ENCODE assay signal across 8 cellular contexts in the genomic region with DNA sequence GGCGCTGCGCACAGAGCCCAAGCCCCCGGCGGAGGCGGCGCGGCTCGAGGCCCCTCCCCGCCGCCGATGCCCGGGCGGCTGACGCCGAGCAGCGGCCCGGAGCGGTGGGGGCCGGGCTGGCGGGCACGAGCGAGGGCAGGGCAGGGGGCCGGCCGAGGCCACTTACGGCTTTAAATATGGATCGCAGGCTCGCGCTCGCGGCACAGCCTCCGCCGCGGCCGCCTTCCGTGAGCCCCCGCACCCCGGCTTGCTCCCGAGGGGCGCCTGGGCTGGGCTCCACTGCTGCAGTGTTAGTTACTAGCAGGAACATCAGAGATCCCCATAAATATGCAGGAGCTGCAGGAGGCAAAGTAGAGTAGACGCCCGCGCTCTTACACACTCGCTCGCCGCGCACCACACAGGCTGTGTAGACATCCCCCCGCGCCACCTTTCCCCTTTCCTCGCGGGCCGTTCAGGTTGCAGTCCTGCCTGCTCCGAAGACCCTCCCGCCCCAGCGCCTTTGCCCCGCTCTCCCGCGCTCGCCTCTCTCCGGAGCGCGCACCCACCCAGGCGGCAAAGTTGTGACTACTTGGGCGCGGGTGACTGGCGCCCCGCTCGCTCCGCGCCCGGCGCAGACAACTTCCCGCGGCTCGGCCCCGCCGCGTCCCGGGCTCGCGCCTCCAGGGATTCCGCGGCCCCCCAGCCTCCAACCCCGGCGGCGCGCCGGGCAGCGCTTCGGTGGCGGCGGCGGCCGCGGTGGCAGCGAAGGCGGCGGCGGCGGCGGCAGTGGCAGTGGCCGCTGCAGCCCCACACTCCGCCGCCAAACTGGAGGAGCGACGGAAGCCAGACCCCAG.
DNase-seq lines count a peak whose midpoint lies in the region; ATAC-seq and TF ChIP-seq lines count a peak whose summit lies in the region.

No MANE protein-coding gene starts in this region.

- peak; percentile 46 for ATAC-seq in HG02759 (IDR thresholded peaks at IDR 0.05; ENCODE audit: unreplicated experiment)
- no peak for ATAC-seq in HG03039 (IDR thresholded peaks at IDR 0.05; ENCODE audit: unreplicated experiment)

- peak overlapping the region; percentile 77 for H3K9ac ChIP-seq in SK-N-MC (ENCODE audit: insufficient read length)

- peak overlapping the region; percentile 14 for H3K4me3 ChIP-seq in GM12875 (ENCODE audit: low read depth, low read length)
- H3K4me3 ChIP-seq in SK-N-MC, result peak overlapping the region; percentile 95
- peak overlapping the region; percentile 70 for H3K4me3 ChIP-seq in astrocyte of the spinal cord (ENCODE audit: low read depth, low read length)
- peak overlapping the region; percentile 81; the same call in 1 of the 2 replicates for H3K4me3 ChIP-seq in iPS DF 6.9 (ENCODE audit: low read length)

- TF ChIP-seq CTCF in GM12875 (IDR thresholded peaks at IDR 0.05; ENCODE audit: borderline replicate concordance, insufficient read depth, low read depth, low read length) (no peak), astrocyte of the spinal cord (IDR thresholded peaks at IDR 0.05; ENCODE audit: low read depth, low read length) (no peak)

- no CpG with 5 or more reads among the region's 105 CpGs for WGBS in iPS DF 6.9 (ENCODE audit: insufficient coverage, insufficient read length)

- in situ Hi-C loops in astrocyte of the spinal cord (cut with HindIII; ENCODE audit: low sequenced_read_pairs), result no loop called here

- peaks cover 2% of the 10 kb centered on the region; the same call in 1 of the 2 replicates for H3K4me1 ChIP-seq in iPS DF 6.9 (ENCODE audit: control insufficient read depth, insufficient read depth, low read length)

- H3K36me3 ChIP-seq in SK-N-MC (ENCODE audit: insufficient read depth, low read length) (no peaks in the 10 kb centered on the region), iPS DF 6.9 (ENCODE audit: control insufficient read depth, insufficient read depth, low read length) (no peaks in the 10 kb centered on the region)

- H3K27ac ChIP-seq in SK-N-MC (0 out of 2 replicates have a peak overlapping the region, but pooled peaks have one; percentile 10), iPS DF 6.9 (ENCODE audit: low read length) (no peak overlapping the region)

- DNase-seq in SK-N-MC (ENCODE audit: low read depth, low spot score), result no peak
- peak; percentile 61 for DNase-seq in astrocyte of the spinal cord (ENCODE audit: low read depth, low spot score)
- no peak for DNase-seq in iPS DF 6.9 (ENCODE audit: low read depth, low spot score)
- DNase-seq in retina, result peak; percentile 89
- DNase-seq in OCI-M2 (lab: John Stamatoyannopoulos, UW; ENCODE audit: unreplicated experiment), result no peak

- H3K9me3 ChIP-seq in SK-N-MC (ENCODE audit: low read depth, low read length) (no peaks in the 10 kb centered on the region), iPS DF 6.9 (ENCODE audit: control insufficient read depth, insufficient read depth, low read length) (no peaks in the 10 kb centered on the region)

- H3K27me3 ChIP-seq in iPS DF 6.9 (ENCODE audit: control insufficient read depth, insufficient read depth, low read length), result peaks cover 8% of the 10 kb centered on the region; the same call in 1 of the 2 replicates

Comparison
In these comparisons a context has a peak if more than half of its experiments do, and no peak if none do; other contexts are left out.
1. H3K4me3 ChIP-seq: peak in every context shown above with its lines; median percentile 95 in SK-N-MC; 81 in iPS DF 6.9; 70 in astrocyte of the spinal cord; 14 in GM12875.
2. DNase-seq: peak in astrocyte of the spinal cord (single experiment) and retina (single experiment); none in SK-N-MC (single experiment), iPS DF 6.9 (single experiment) and OCI-M2 (single experiment).